ENCODE assay signal across 17 cellular contexts in genomic region chr7:5754981-5755599, GRCh38. TPM values are rescaled to one million over a fixed set of nuclear protein-coding genes. Genes with fewer than 3 reads are reported as not detected.
DNase-seq lines count a peak whose midpoint lies in the region; ATAC-seq, FAIRE-seq and TF ChIP-seq lines count a peak whose summit lies in the region.
"Had no signal": no experiment of that assay in that cellular context is flagged by ENCODE, and none has a peak within 500 bp of the region (broad histone marks: within the 10 kb centered on the region; RNA-seq: fewer than 3 reads in every experiment).

No MANE protein-coding gene starts in this region.

- TF ChIP-seq POLR2A in endothelial cell of umbilical vein (IDR thresholded peaks at IDR 0.05; ENCODE audit: low read depth, low read length) (no peak), vagina (IDR thresholded peaks at IDR 0.05) (no peak)

- no peak for TF ChIP-seq CTCF in PC-9 (conservative IDR thresholded peaks at IDR 0.05)
- no peak for TF ChIP-seq CTCF in endothelial cell of umbilical vein (IDR thresholded peaks at IDR 0.05; ENCODE audit: extremely low read depth in 1 of 2, insufficient read depth in 1 of 2, low read depth in 1 of 2, low read length in 2 of 2)
- no peak for TF ChIP-seq CTCF in vagina (IDR thresholded peaks at IDR 0.05)

- H3K27me3 Mint-ChIP-seq in activated T-cell treated with anti-CD3 and anti-CD28 coated beads, Interleukin-2, amount 50 U/mL, for 24 hours = no peaks in the 10 kb centered on the region
- no peaks in the 10 kb centered on the region for H3K27me3 Mint-ChIP-seq in activated T-cell treated with anti-CD3 and anti-CD28 coated beads, Interleukin-2, amount 50 U/mL, for 4 hours (ENCODE audit: low read depth)

- no peaks in the 10 kb centered on the region for H3K27me3 ChIP-seq in PC-9 (ENCODE audit: insufficient read depth, low read depth)
- H3K27me3 ChIP-seq in endothelial cell of umbilical vein (ENCODE audit: control insufficient read depth in 2 of 2, insufficient read depth in 2 of 2, low read length in 2 of 2) = no peaks in the 10 kb centered on the region
- no peaks in the 10 kb centered on the region for H3K27me3 ChIP-seq in vagina
- H3K27me3 ChIP-seq: right atrium auricular region, tibial artery had no signal

- no peaks in the 10 kb centered on the region for H3K9me3 Mint-ChIP-seq in activated T-cell treated with anti-CD3 and anti-CD28 coated beads, Interleukin-2, amount 50 U/mL, for 24 hours
- no peaks in the 10 kb centered on the region for H3K9me3 Mint-ChIP-seq in activated T-cell treated with anti-CD3 and anti-CD28 coated beads, Interleukin-2, amount 50 U/mL, for 4 hours
- H3K9me3 Mint-ChIP-seq: activated naive CD4-positive, alpha-beta T cell treated with anti-CD3 and anti-CD28 coated beads, Interleukin-2, amount 50 U/mL, for 72 hours; neural crest cell had no signal

- no peak overlapping the region for H3K9ac ChIP-seq in endothelial cell of umbilical vein (replicated peaks; ENCODE audit: extremely low read depth, insufficient read depth, low read length)

- H3K79me2 ChIP-seq in PC-9 (ENCODE audit: low read depth) = no peaks in the 10 kb centered on the region
- peaks cover 12% of the 10 kb centered on the region for H3K79me2 ChIP-seq in endothelial cell of umbilical vein (ENCODE audit: control insufficient read depth, insufficient read depth, low read length)

- no peak overlapping the region for H2AFZ ChIP-seq in PC-9
- no peak overlapping the region for H2AFZ ChIP-seq in endothelial cell of umbilical vein (ENCODE audit: low read depth, low read length)

- H3K9me3 ChIP-seq in PC-9 (ENCODE audit: insufficient read depth, low read depth) = no peaks in the 10 kb centered on the region
- H3K9me3 ChIP-seq in endothelial cell of umbilical vein (replicated peaks; ENCODE audit: control insufficient read depth, insufficient read depth, low read length) = no peaks in the 10 kb centered on the region
- no peaks in the 10 kb centered on the region for H3K9me3 ChIP-seq in vagina
- H3K9me3 ChIP-seq: right atrium auricular region, tibial artery had no signal

- dilution Hi-C loops in endothelial cell of umbilical vein (cut with MboI; ENCODE audit: extremely low pct_ligation_motif_present, low sequenced_read_pairs) = no loop called here

- H3K4me3 Mint-ChIP-seq in activated T-cell treated with anti-CD3 and anti-CD28 coated beads, Interleukin-2, amount 50 U/mL, for 24 hours = no peak overlapping the region
- no peak overlapping the region for H3K4me3 Mint-ChIP-seq in activated T-cell treated with anti-CD3 and anti-CD28 coated beads, Interleukin-2, amount 50 U/mL, for 4 hours
- H3K4me3 Mint-ChIP-seq: neural crest cell had no signal

- intact Hi-C loops in PC-9 (cut with micrococcal nuclease; ENCODE audit: unreplicated experiment) = no loop called here
- intact Hi-C loops in endothelial cell of umbilical vein (cut with micrococcal nuclease) = no loop called here
- intact Hi-C loops in vagina (cut with DNase I) = no loop called here

- H3K4me1 Mint-ChIP-seq in activated T-cell treated with anti-CD3 and anti-CD28 coated beads, Interleukin-2, amount 50 U/mL, for 24 hours (ENCODE audit: low read depth) = peaks cover 22% of the 10 kb centered on the region
- peaks cover 12% of the 10 kb centered on the region for H3K4me1 Mint-ChIP-seq in activated T-cell treated with anti-CD3 and anti-CD28 coated beads, Interleukin-2, amount 50 U/mL, for 4 hours (ENCODE audit: low read depth)

- peaks cover 25% of the 10 kb centered on the region for H3K36me3 ChIP-seq in PC-9 (ENCODE audit: low read depth)
- H3K36me3 ChIP-seq in endothelial cell of umbilical vein (ENCODE audit: control insufficient read depth in 2 of 2, extremely low read depth in 1 of 2, insufficient read depth in 2 of 2, low read length in 2 of 2) = peaks cover 3 to 11% of the 10 kb centered on the region in 2 experiments
- peaks cover 0 to 27% of the 10 kb centered on the region in 2 donors for H3K36me3 ChIP-seq in vagina

- H4K20me1 ChIP-seq in PC-9 (ENCODE audit: insufficient read depth) = peaks cover 11% of the 10 kb centered on the region; the same call in 1 of the 2 replicates
- no peaks in the 10 kb centered on the region for H4K20me1 ChIP-seq in endothelial cell of umbilical vein (replicated peaks; ENCODE audit: control insufficient read depth, extremely low read depth, insufficient read depth, low read length)

- H3K27ac ChIP-seq in PC-9 (peak overlapping the region; percentile 37; the same call in 1 of the 2 replicates), endothelial cell of umbilical vein (ENCODE audit: insufficient read depth, low read depth, low read length) (no peak overlapping the region), vagina (peak overlapping the region; percentile 42)
- H3K27ac ChIP-seq: right atrium auricular region, tibial artery had no signal

- peak; percentile 57 for FAIRE-seq in endothelial cell of umbilical vein (lab: Jason Lieb, UNC)

- H3K36me3 Mint-ChIP-seq in activated T-cell treated with anti-CD3 and anti-CD28 coated beads, Interleukin-2, amount 50 U/mL, for 24 hours (ENCODE audit: low read depth) = peaks cover 83% of the 10 kb centered on the region
- peaks cover 31% of the 10 kb centered on the region for H3K36me3 Mint-ChIP-seq in activated T-cell treated with anti-CD3 and anti-CD28 coated beads, Interleukin-2, amount 50 U/mL, for 4 hours (ENCODE audit: insufficient read depth)

- H3K4me3 ChIP-seq in PC-9 (no peak overlapping the region), endothelial cell of umbilical vein (replicated peaks in 1 of 3; ENCODE audit: insufficient read depth in 1 of 3, low read depth in 1 of 3, low read length in 3 of 3) (no peak overlapping the region), vagina (no peak overlapping the region)
- H3K4me3 ChIP-seq: right atrium auricular region, tibial artery had no signal

- no peak overlapping the region for H3K4me2 ChIP-seq in PC-9
- no peak overlapping the region for H3K4me2 ChIP-seq in endothelial cell of umbilical vein (ENCODE audit: insufficient read depth, low read length)

- ATAC-seq in activated T-cell treated with anti-CD3 and anti-CD28 coated beads, Interleukin-2, amount 50 U/mL, for 4 hours = no peak
- ATAC-seq in HG02610 (IDR thresholded peaks at IDR 0.05; ENCODE audit: unreplicated experiment) = no peak
- ATAC-seq: activated naive CD4-positive, alpha-beta T cell treated with anti-CD3 and anti-CD28 coated beads, Interleukin-2, amount 50 U/mL, for 72 hours; Right ventricle myocardium inferior had no signal

- BruUV-seq in PC-9 (replicated peaks; lab: Mats Ljungman, UMichigan) (no TSS peak), endothelial cell of umbilical vein (replicated peaks; lab: Mats Ljungman, UMichigan) (no TSS peak)

- CTCF ChIA-PET in PC-9 (lab: Charles Lee) = no interaction called here
- CTCF ChIA-PET in endothelial cell of umbilical vein (lab: Charles Lee) = interaction anchor here (0.9 kb wide), 1 partner anchor 22 kb away, joined by 3 read pairs; no protein-coding TSS in a partner anchor

- POLR2A ChIA-PET in PC-9 (lab: Charles Lee; ENCODE audit: unreplicated experiment) = interaction anchor here (0.6 kb wide), 1 partner anchor 943 kb away, joined by 3 read pairs; no protein-coding TSS in a partner anchor
- POLR2A ChIA-PET in endothelial cell of umbilical vein (lab: Charles Lee) = interaction anchor here (0.6 kb wide), 1 partner anchor 9 kb away, joined by 4 read pairs; no protein-coding TSS in a partner anchor

- H3K9me2 ChIP-seq in PC-9 (ENCODE audit: insufficient read depth) = no peaks in the 10 kb centered on the region

- H3K4me1 ChIP-seq in PC-9 (replicated peaks; ENCODE audit: insufficient read depth) (0 out of 2 replicates have a peak, but pooled peaks cover 3% of the 10 kb centered on the region), endothelial cell of umbilical vein (ENCODE audit: control insufficient read depth, extremely low read depth, insufficient read depth, low read length) (peaks cover 3% of the 10 kb centered on the region), vagina (peaks cover 22% of the 10 kb centered on the region)

- no peaks in the 10 kb centered on the region; the same call in 1 of the 2 replicates for H3F3A ChIP-seq in PC-9 (ENCODE audit: insufficient read depth, low read depth)

- no peak for DNase-seq in activated T-cell treated with anti-CD3 and anti-CD28 coated beads, Interleukin-2, amount 50 U/mL, for 24 hours
- no peak for DNase-seq in activated T-cell treated with anti-CD3 and anti-CD28 coated beads, Interleukin-2, amount 50 U/mL, for 4 hours
- DNase-seq in PC-9 (no peak), endothelial cell of umbilical vein (ENCODE audit: low read depth, low spot score) (no peak), vagina (ENCODE audit: extremely low spot score in 2 of 2) (no peak), AG08396 (ENCODE audit: low spot score) (no peak)
- no peak for DNase-seq in stimulated activated naive CD4-positive, alpha-beta T cell treated with Interleukin-2 at 50 U/mL for 16 hours (lab: John Stamatoyannopoulos, UW)
- DNase-seq: ACHN, mammary epithelial cell, NCI-H1048, T-helper 9 cell, tibial artery had no signal

- peak overlapping the region; percentile 67 for H3K27ac Mint-ChIP-seq in activated T-cell treated with anti-CD3 and anti-CD28 coated beads, Interleukin-2, amount 50 U/mL, for 24 hours

- H3K9me1 ChIP-seq in endothelial cell of umbilical vein (replicated peaks; ENCODE audit: control insufficient read depth, extremely low read depth, insufficient read depth, low read length) = no peaks in the 10 kb centered on the region

TF ChIP-seq in endothelial cell of umbilical vein, 7 proteins besides CTCF, POLR2A, EP300 and RAD21 (continues in another document):
- TF ChIP-seq GATA2 (IDR thresholded peaks at IDR 0.05; ENCODE audit: insufficient read depth, insufficient read length, low read depth, low read length) (no peak), MAX (IDR thresholded peaks at IDR 0.05; ENCODE audit: insufficient read depth, insufficient read length) (no peak), MYC (IDR thresholded peaks at IDR 0.05; ENCODE audit: low read depth, low read length) (no peak), FOS (IDR thresholded peaks at IDR 0.05; ENCODE audit: borderline replicate concordance, insufficient read depth, low read length) (no peak)

RNA-seq across cellular contexts. Expression of gene RNF216, which starts 26.4 kb away (rescaled TPM):
- total RNA-seq in activated T-cell treated with anti-CD3 and anti-CD28 coated beads, Interleukin-2, amount 50 U/mL, for 4 hours = 10 to 100 TPM; 41.4 to 44.2 (median 43.7) TPM
- total RNA-seq in PC-9 (2021) (38.0 and 39.9 TPM in 2 replicates), endothelial cell of umbilical vein (33.2 and 37.1 TPM in 2 replicates), vagina (27.7 TPM)
- 16.4 TPM in 2 replicates for polyA plus RNA-seq in endothelial cell of umbilical vein
- 17.3 and 20.8 TPM in 2 replicates for polyA plus RNA-seq in endothelial cell of umbilical vein (2011; cell fraction: cytosol; rRNA removed)
- 46.5 and 50.9 TPM in 2 replicates for polyA plus RNA-seq in endothelial cell of umbilical vein (2011; cell fraction: nucleus; rRNA removed)
- 21.5 and 22.2 TPM in 2 replicates for polyA plus RNA-seq in endothelial cell of umbilical vein (2012)
- 36.3 and 38.8 TPM in 2 replicates for polyA minus RNA-seq in endothelial cell of umbilical vein
- 19.4 TPM for polyA minus RNA-seq in endothelial cell of umbilical vein (2011; cell fraction: cytosol; rRNA and poly(A)+ RNA removed)
- 55.5 and 68.0 TPM in 2 replicates for polyA minus RNA-seq in endothelial cell of umbilical vein (2011; cell fraction: nucleus; rRNA and poly(A)+ RNA removed)
